ENCODE assay signal across 28 cellular contexts in the genomic region with DNA sequence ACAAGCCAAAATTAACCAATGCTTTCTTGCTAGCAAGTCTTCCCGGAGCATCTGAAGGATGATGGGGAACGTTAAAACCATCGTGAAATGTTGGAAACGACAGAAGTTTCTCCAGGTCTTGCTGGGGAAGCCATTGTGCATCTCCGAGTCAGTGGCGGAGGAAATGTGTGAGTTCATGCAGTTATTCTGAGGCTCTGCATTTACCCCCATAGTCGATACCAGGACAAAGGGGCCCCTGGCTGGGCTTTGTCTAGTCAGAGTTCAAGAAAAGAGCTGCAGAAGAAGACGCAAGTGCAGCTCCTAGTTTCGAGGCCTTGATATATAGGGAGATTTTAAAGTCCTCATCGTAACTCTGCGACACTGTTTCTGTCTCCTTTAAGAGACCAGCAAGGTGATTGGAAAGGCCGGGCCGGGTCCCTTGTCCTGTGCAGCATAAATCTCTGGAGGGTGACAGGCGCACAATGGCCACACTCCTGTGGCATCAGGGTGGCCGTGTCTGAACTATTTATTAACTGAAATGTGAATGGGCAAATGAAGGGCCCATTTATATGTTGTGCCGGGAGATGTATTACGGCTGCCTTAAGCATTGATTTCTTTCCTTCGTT.
"Had no signal": no experiment of that assay in that cellular context is flagged by ENCODE, and none has a peak within 500 bp of the region (broad histone marks: within the 10 kb centered on the region; RNA-seq: fewer than 3 reads in every experiment).

No MANE protein-coding gene starts in this region.

- H3K36me3 ChIP-seq: colonic mucosa, gastrocnemius medialis, neutrophil, prostate gland, right atrium auricular region, spleen, thoracic aorta, transverse colon had no signal

- DNase-seq: colonic mucosa; effector CD8-positive, alpha-beta T cell; endodermal cell; foreskin fibroblast; gastrocnemius medialis; naive B cell; spleen; stimulated activated CD4-positive, alpha-beta T cell treated with anti-CD3 and anti-CD28 coated beads, Interleukin-4, amount 100 ng/mL, for 4 hours; stimulated activated naive CD8-positive, alpha-beta T cell treated with anti-CD3 and anti-CD28 coated beads, Interleukin-15, Interleukin-2, amounts not matched to agents 100 U/mL and 50 U/mL, for 24 hours; transverse colon had no signal

- H3K27ac Mint-ChIP-seq: dendritic cell treated with granulocyte-macrophage colony-stimulating factor and Interleukin-4, amounts not matched to agents 40 ng/mL and 50 ng/mL, for 4 days; endodermal cell; memory B cell; mesothelial cell of epicardium; naive B cell; natural killer cell treated with Interleukin-12 subunit alpha and Interleukin-12 subunit beta and Interleukin-15 and Interleukin-18, amount 100 ng/mL, for 72 hours; stimulated activated memory B cell treated with anti-CD40 and anti-IgM and Interleukin-4, amounts not matched to agents 10 μg/mL and 1 μg/mL and 100 μg/mL, for 72 hours had no signal

- ATAC-seq: esophagus mucosa; gastrocnemius medialis; left lobe of liver; mucosa of descending colon; natural killer cell treated with Interleukin-12 subunit alpha and Interleukin-12 subunit beta and Interleukin-15 and Interleukin-18, amount 100 ng/mL, for 72 hours; stimulated activated memory B cell treated with anti-CD40 and anti-IgM and Interleukin-4, amounts not matched to agents 10 μg/mL and 1 μg/mL and 100 μg/mL, for 72 hours; stimulated activated naive CD8-positive, alpha-beta T cell treated with anti-CD3 and anti-CD28 coated beads, Interleukin-15, Interleukin-2, amounts not matched to agents 100 U/mL and 50 U/mL, for 24 hours had no signal

- H3K9ac ChIP-seq: parathyroid adenoma had no signal

- H3K9me3 ChIP-seq: colonic mucosa, gastrocnemius medialis, neutrophil, prostate gland, transverse colon had no signal

- H3K4me3 Mint-ChIP-seq: dendritic cell treated with granulocyte-macrophage colony-stimulating factor and Interleukin-4, amounts not matched to agents 40 ng/mL and 50 ng/mL, for 4 days; endodermal cell; memory B cell; mesothelial cell of epicardium; naive B cell; natural killer cell treated with Interleukin-12 subunit alpha and Interleukin-12 subunit beta and Interleukin-15 and Interleukin-18, amount 100 ng/mL, for 72 hours; neural crest cell; stimulated activated memory B cell treated with anti-CD40 and anti-IgM and Interleukin-4, amounts not matched to agents 10 μg/mL and 1 μg/mL and 100 μg/mL, for 72 hours had no signal

- H3K4me1 ChIP-seq: colonic mucosa, gastrocnemius medialis, parathyroid adenoma, prostate gland, right atrium auricular region, spleen, transverse colon had no signal

- H3K9me3 Mint-ChIP-seq: memory B cell; natural killer cell treated with Interleukin-12 subunit alpha and Interleukin-12 subunit beta and Interleukin-15 and Interleukin-18, amount 100 ng/mL, for 72 hours had no signal

- H3K36me3 Mint-ChIP-seq: memory B cell; mesothelial cell of epicardium; naive B cell; natural killer cell treated with Interleukin-12 subunit alpha and Interleukin-12 subunit beta and Interleukin-15 and Interleukin-18, amount 100 ng/mL, for 72 hours; stimulated activated memory B cell treated with anti-CD40 and anti-IgM and Interleukin-4, amounts not matched to agents 10 μg/mL and 1 μg/mL and 100 μg/mL, for 72 hours had no signal

- H3K27ac ChIP-seq: colonic mucosa, epithelial cell of prostate, gastrocnemius medialis, neutrophil, parathyroid adenoma, prostate gland, right atrium auricular region, skin epidermis, spleen, thoracic aorta, transverse colon had no signal

- H3K4me3 ChIP-seq: colonic mucosa, gastrocnemius medialis, lung, mucosa of descending colon, prostate gland, right atrium auricular region, skin epidermis, spleen, thoracic aorta, transverse colon had no signal

- H3K4me1 Mint-ChIP-seq: memory B cell; mesothelial cell of epicardium; naive B cell; stimulated activated memory B cell treated with anti-CD40 and anti-IgM and Interleukin-4, amounts not matched to agents 10 μg/mL and 1 μg/mL and 100 μg/mL, for 72 hours had no signal

- FAIRE-seq: keratinocyte had no signal

- H3K27me3 Mint-ChIP-seq: memory B cell; stimulated activated memory B cell treated with anti-CD40 and anti-IgM and Interleukin-4, amounts not matched to agents 10 μg/mL and 1 μg/mL and 100 μg/mL, for 72 hours had no signal
